Comparison of ENCODE assay signal across 9 cellular contexts in genomic region chr19:37055330-37055729, GRCh38.
"Had no signal": no experiment of that assay in that cellular context is flagged by ENCODE, and none has a peak within 500 bp of the region (broad histone marks: within the 10 kb centered on the region; RNA-seq: fewer than 3 reads in every experiment).

No MANE protein-coding gene starts in this region.

- H3K4me1 ChIP-seq: HAP-1 had no signal

- H2AFZ ChIP-seq: GM23248, GM23338 had no signal

- H3K4me3 ChIP-seq: GM23248, GM23338, HAP-1 had no signal

- H3K4me2 ChIP-seq: GM23338 had no signal

- H3K27ac ChIP-seq: GM23248 had no signal

- H3K36me3 ChIP-seq: HAP-1 had no signal

- H3K9me3 ChIP-seq: HAP-1 had no signal

- DNase-seq: GM23248, GOT3, H7, H9, HCEC 1CT, HFFc6 had no signal

- H3K9ac ChIP-seq: GM23248 had no signal

- ATAC-seq: GM23338, HCT116 had no signal
